20 cellular contexts compared by ENCODE assay signal in the genomic region with DNA sequence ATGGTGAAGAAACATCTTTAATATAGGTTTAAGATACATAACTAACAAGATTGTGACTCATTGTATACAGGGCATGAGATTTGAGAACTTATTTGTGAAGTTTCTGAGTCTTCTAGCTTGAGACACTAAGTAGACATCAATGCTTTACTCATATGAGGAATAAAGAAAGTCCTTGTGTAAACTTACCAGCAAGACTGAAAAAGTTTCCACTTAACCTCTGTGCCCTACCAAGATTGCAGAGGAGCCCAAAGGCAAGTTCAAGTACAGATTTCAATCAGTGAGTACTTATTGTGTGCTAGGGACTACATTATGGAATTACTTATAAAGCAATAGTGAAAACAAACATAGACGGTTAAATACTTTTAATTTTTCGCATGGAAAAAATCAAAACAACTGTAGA.
A peak's percentile ranks its signal among the peaks of the same experiment; 100 is the strongest.
DNase-seq lines count a peak whose midpoint lies in the region; ATAC-seq lines count a peak whose summit lies in the region.
"Had no signal": no experiment of that assay in that cellular context is flagged by ENCODE, and none has a peak within 500 bp of the region (broad histone marks: within the 10 kb centered on the region; RNA-seq: fewer than 3 reads in every experiment).

No MANE protein-coding gene starts in this region.

- DNase-seq in stimulated activated effector memory CD8-positive, alpha-beta T cell treated with anti-CD3 and anti-CD28 coated beads, Interleukin-12 subunit alpha, Interleukin-12 subunit beta, amount 100 ng/mL, for 72 hours (ENCODE audit: low spot score in 2 of 2) = no peak
- DNase-seq in superior temporal gyrus (ENCODE audit: extremely low spot score) (no peak), iPS-NIHi11 (ENCODE audit: low spot score) (no peak)
- DNase-seq: activated gamma-delta T cell; BE2C; foreskin fibroblast; left colon; MG63; mucosa of descending colon; NCI-H1694 treated with DMSO at 0.1 percent for 48 hours; nucleus accumbens; right lobe of liver; Right ventricle myocardium superior; stimulated activated CD4-positive, alpha-beta T cell treated with anti-CD3 and anti-CD28 coated beads, Interleukin-2, amount 100 ng/mL, for 48 hours; WERI-Rb-1 had no signal

- H3K9me3 Mint-ChIP-seq in stimulated activated effector memory CD8-positive, alpha-beta T cell treated with anti-CD3 and anti-CD28 coated beads, Interleukin-12 subunit alpha, Interleukin-12 subunit beta, amount 100 ng/mL, for 72 hours = peaks cover 4% of the 10 kb centered on the region

- H3K27ac Mint-ChIP-seq in stimulated activated effector memory CD8-positive, alpha-beta T cell treated with anti-CD3 and anti-CD28 coated beads, Interleukin-12 subunit alpha, Interleukin-12 subunit beta, amount 100 ng/mL, for 72 hours = no peak overlapping the region

- no peak overlapping the region for H3K4me3 Mint-ChIP-seq in stimulated activated effector memory CD8-positive, alpha-beta T cell treated with anti-CD3 and anti-CD28 coated beads, Interleukin-12 subunit alpha, Interleukin-12 subunit beta, amount 100 ng/mL, for 72 hours

- no peaks in the 10 kb centered on the region for H3K36me3 Mint-ChIP-seq in stimulated activated effector memory CD8-positive, alpha-beta T cell treated with anti-CD3 and anti-CD28 coated beads, Interleukin-12 subunit alpha, Interleukin-12 subunit beta, amount 100 ng/mL, for 72 hours

- H3K4me1 Mint-ChIP-seq in stimulated activated effector memory CD8-positive, alpha-beta T cell treated with anti-CD3 and anti-CD28 coated beads, Interleukin-12 subunit alpha, Interleukin-12 subunit beta, amount 100 ng/mL, for 72 hours = no peaks in the 10 kb centered on the region

- peak; percentile 42 for ATAC-seq in GM18519 (IDR thresholded peaks at IDR 0.05; ENCODE audit: low FRiP score, unreplicated experiment)
- ATAC-seq in GM21360 (IDR thresholded peaks at IDR 0.05; ENCODE audit: unreplicated experiment) = peak; percentile 35
- peak; percentile 43 for ATAC-seq in HG02870 (IDR thresholded peaks at IDR 0.05; ENCODE audit: unreplicated experiment)
- peak; percentile 61 for ATAC-seq in stimulated activated effector memory CD8-positive, alpha-beta T cell treated with anti-CD3 and anti-CD28 coated beads, Interleukin-12 subunit alpha, Interleukin-12 subunit beta, amount 100 ng/mL, for 72 hours
- no peak for ATAC-seq in HG03159 (IDR thresholded peaks at IDR 0.05; ENCODE audit: unreplicated experiment)
- ATAC-seq: HepG2, left colon, mucosa of descending colon, right lobe of liver had no signal
